Comparison of ENCODE assay signal across 22 cellular contexts in the genomic region with DNA sequence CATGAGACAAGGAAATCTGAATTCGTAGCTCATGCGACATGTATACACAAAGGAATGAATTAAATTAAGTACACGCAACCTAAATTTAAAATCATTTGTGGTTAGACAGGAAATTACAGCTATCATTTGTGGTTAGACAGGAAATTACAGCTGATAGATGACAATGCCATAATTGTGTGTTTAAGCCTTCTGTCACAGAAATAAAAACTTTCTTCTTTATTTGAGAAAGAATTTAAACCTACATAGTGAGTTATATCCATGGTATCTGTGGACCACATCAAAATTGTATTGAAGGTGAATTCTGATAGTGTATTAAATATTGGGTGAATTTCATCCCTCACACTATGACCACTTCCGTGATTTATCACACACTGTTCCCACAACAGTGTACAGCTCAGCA.
DNase-seq lines count a peak whose midpoint lies in the region; ATAC-seq, FAIRE-seq and TF ChIP-seq lines count a peak whose summit lies in the region.
"Had no signal": no experiment of that assay in that cellular context is flagged by ENCODE, and none has a peak within 500 bp of the region (broad histone marks: within the 10 kb centered on the region; RNA-seq: fewer than 3 reads in every experiment).

No MANE protein-coding gene starts in this region.

- H3K9ac ChIP-seq in astrocyte (ENCODE audit: low read length) (no peak overlapping the region), mesenchymal stem cell (ENCODE audit: low read length) (no peak overlapping the region)

- H3K27me3 ChIP-seq in astrocyte (ENCODE audit: insufficient read depth, low read length), result no peaks in the 10 kb centered on the region
- no peaks in the 10 kb centered on the region for H3K27me3 ChIP-seq in mesenchymal stem cell (ENCODE audit: control insufficient read depth in 1 of 2, insufficient read depth in 1 of 2, low read length in 2 of 2)
- H3K27me3 ChIP-seq: heart left ventricle, SJSA1 had no signal

- H2BK12ac ChIP-seq in mesenchymal stem cell (ENCODE audit: low read length in 2 of 2), result no peak overlapping the region

- peaks cover 10% of the 10 kb centered on the region for H3K9me3 Mint-ChIP-seq in astrocyte (ENCODE audit: unreplicated experiment)
- H3K9me3 Mint-ChIP-seq in activated CD8-positive, alpha-beta memory T cell treated with anti-CD3 and anti-CD28 coated beads, Interleukin-2, amount 10 ng/mL, durations not matched to agents 7 days and 5 days (ENCODE audit: low read depth), result no peaks in the 10 kb centered on the region
- H3K9me3 Mint-ChIP-seq: stimulated activated naive CD8-positive, alpha-beta T cell treated with anti-CD3 and anti-CD28 coated beads, Interleukin-15, Interleukin-2, amounts not matched to agents 100 ng/mL and 50 ng/mL, for 24 hours had no signal

- H2BK5ac ChIP-seq in mesenchymal stem cell (ENCODE audit: low read depth, low read length, poor library complexity, severe bottlenecking), result no peak overlapping the region

- H4K91ac ChIP-seq in mesenchymal stem cell (ENCODE audit: low read length), result no peak overlapping the region

- H3K4me2 ChIP-seq in astrocyte (ENCODE audit: low read length) (peak overlapping the region; percentile 62), mesenchymal stem cell (ENCODE audit: low read length, poor library complexity, severe bottlenecking) (no peak overlapping the region)

- H3K79me2 ChIP-seq in astrocyte (ENCODE audit: insufficient read depth, low read length), result no peaks in the 10 kb centered on the region

- no peak overlapping the region for H2BK15ac ChIP-seq in mesenchymal stem cell (ENCODE audit: low read depth, poor library complexity, severe bottlenecking)

- H3K4me3 ChIP-seq in astrocyte (ENCODE audit: insufficient read depth, low read depth, low read length) (no peak overlapping the region), mesenchymal stem cell (ENCODE audit: insufficient read depth in 1 of 2, low read depth in 1 of 2, low read length in 2 of 2) (no peak overlapping the region)
- H3K4me3 ChIP-seq: HAP-1, heart left ventricle, mucosa of descending colon, SJSA1, skin epidermis had no signal

- H3K14ac ChIP-seq in mesenchymal stem cell (ENCODE audit: low read length in 2 of 2), result no peak overlapping the region

- H3K9me3 ChIP-seq in astrocyte (ENCODE audit: insufficient read depth, low read depth, low read length) (no peaks in the 10 kb centered on the region), mesenchymal stem cell (ENCODE audit: control insufficient read depth, low read length) (peaks cover 15% of the 10 kb centered on the region)
- H3K9me3 ChIP-seq: HAP-1, mucosa of descending colon, SJSA1 had no signal

- H2BK120ac ChIP-seq in mesenchymal stem cell (ENCODE audit: low read depth, low read length), result no peak overlapping the region

- H3K4me3 Mint-ChIP-seq in astrocyte (ENCODE audit: unreplicated experiment), result no peak overlapping the region
- no peak overlapping the region for H3K4me3 Mint-ChIP-seq in activated CD8-positive, alpha-beta memory T cell treated with anti-CD3 and anti-CD28 coated beads, Interleukin-2, amount 10 ng/mL, durations not matched to agents 7 days and 5 days
- H3K4me3 Mint-ChIP-seq: stimulated activated naive CD8-positive, alpha-beta T cell treated with anti-CD3 and anti-CD28 coated beads, Interleukin-15, Interleukin-2, amounts not matched to agents 100 ng/mL and 50 ng/mL, for 24 hours had no signal

- no peak overlapping the region for H4K8ac ChIP-seq in mesenchymal stem cell (ENCODE audit: low read length)

- H2AFZ ChIP-seq in astrocyte (ENCODE audit: low read depth, low read length), result no peak overlapping the region
- H2AFZ ChIP-seq in mesenchymal stem cell (ENCODE audit: low read depth, low read length), result no peak overlapping the region

- CTCF ChIA-PET in activated CD8-positive, alpha-beta memory T cell treated with anti-CD3 and anti-CD28 coated beads, Interleukin-2, amount 10 ng/mL, durations not matched to agents 7 days and 5 days (lab: Charles Lee), result no interaction called here

- no peak overlapping the region for H3K18ac ChIP-seq in mesenchymal stem cell (ENCODE audit: low read depth in 1 of 2, low read length in 2 of 2)

- FAIRE-seq in astrocyte (lab: Jason Lieb, UNC), result peak; percentile 59

- no peak overlapping the region for H3K23ac ChIP-seq in mesenchymal stem cell (ENCODE audit: low read length in 2 of 2)

- H3K36me3 ChIP-seq in astrocyte (ENCODE audit: insufficient read depth, low read length) (no peaks in the 10 kb centered on the region), mesenchymal stem cell (ENCODE audit: control insufficient read depth in 1 of 2, insufficient read depth in 2 of 2, low read depth in 1 of 2, low read length in 2 of 2) (no peaks in the 10 kb centered on the region)
- H3K36me3 ChIP-seq: HAP-1, heart left ventricle, SJSA1 had no signal

- H3K27ac ChIP-seq in astrocyte (ENCODE audit: low read depth, low read length), result no peak overlapping the region
- H3K27ac ChIP-seq in mesenchymal stem cell (ENCODE audit: low read length, poor library complexity, severe bottlenecking), result no peak overlapping the region
- H3K27ac ChIP-seq: heart left ventricle, SJSA1, skin epidermis had no signal

- peaks cover 9% of the 10 kb centered on the region for H3K4me1 Mint-ChIP-seq in astrocyte (ENCODE audit: low read depth, unreplicated experiment)
- no peaks in the 10 kb centered on the region for H3K4me1 Mint-ChIP-seq in activated CD8-positive, alpha-beta memory T cell treated with anti-CD3 and anti-CD28 coated beads, Interleukin-2, amount 10 ng/mL, durations not matched to agents 7 days and 5 days

- no peak overlapping the region for H3K4ac ChIP-seq in mesenchymal stem cell (ENCODE audit: low read depth in 1 of 2, low read length in 2 of 2)

- H3K36me3 Mint-ChIP-seq in astrocyte (ENCODE audit: low read depth, unreplicated experiment), result no peaks in the 10 kb centered on the region
- no peaks in the 10 kb centered on the region for H3K36me3 Mint-ChIP-seq in activated CD8-positive, alpha-beta memory T cell treated with anti-CD3 and anti-CD28 coated beads, Interleukin-2, amount 10 ng/mL, durations not matched to agents 7 days and 5 days

- DNase-seq in H4 (ENCODE audit: low spot score) (peak; percentile 39), NAMALWA (ENCODE audit: low spot score) (peak; percentile 16), astrocyte (ENCODE audit: low read depth) (peak; percentile 73), mesenchymal stem cell (peak; percentile 32), HPDE6-E6E7 (ENCODE audit: extremely low spot score) (no peak)
- no peak for DNase-seq in activated CD8-positive, alpha-beta memory T cell treated with anti-CD3 and anti-CD28 coated beads, Interleukin-2, amount 10 ng/mL, durations not matched to agents 7 days and 5 days
- no peak for DNase-seq in central memory CD4-positive, alpha-beta T cell
- DNase-seq: DMS 273 treated with DMSO at 0.1 percent for 48 hours; effector CD4-positive, alpha-beta T cell; GF-D8; heart left ventricle; left ventricle myocardium superior; mucosa of descending colon; NCI-H1092 treated with DMSO at 0.1 percent for 48 hours; NCI-H524; stimulated activated CD4-positive, alpha-beta T cell treated with anti-CD3 and anti-CD28 coated beads, Interleukin-2, amount 100 ng/mL, for 48 hours; T-helper 9 cell; trophoblast cell had no signal

- H4K20me1 ChIP-seq in astrocyte (ENCODE audit: insufficient read depth, low read length), result no peaks in the 10 kb centered on the region

- no CpG with 5 or more reads among the region's 4 CpGs for WGBS in mesenchymal stem cell

- H3K27ac Mint-ChIP-seq in astrocyte (ENCODE audit: unreplicated experiment), result peak overlapping the region; percentile 78
- H3K27ac Mint-ChIP-seq in activated CD8-positive, alpha-beta memory T cell treated with anti-CD3 and anti-CD28 coated beads, Interleukin-2, amount 10 ng/mL, durations not matched to agents 7 days and 5 days, result no peak overlapping the region
- H3K27ac Mint-ChIP-seq: stimulated activated naive CD8-positive, alpha-beta T cell treated with anti-CD3 and anti-CD28 coated beads, Interleukin-15, Interleukin-2, amounts not matched to agents 100 ng/mL and 50 ng/mL, for 24 hours had no signal

- no peaks in the 10 kb centered on the region for H3K79me1 ChIP-seq in mesenchymal stem cell (replicated peaks; ENCODE audit: low read length, poor library complexity, severe bottlenecking)

- TF ChIP-seq CTCF in astrocyte (IDR thresholded peaks at IDR 0.05; ENCODE audit: insufficient read depth, low read depth, low read length), result no peak

- ATAC-seq in activated CD8-positive, alpha-beta memory T cell treated with anti-CD3 and anti-CD28 coated beads, Interleukin-2, amount 10 ng/mL, durations not matched to agents 7 days and 5 days, result no peak
- ATAC-seq: heart left ventricle, left ventricle myocardium superior, mucosa of descending colon had no signal

- no peaks in the 10 kb centered on the region for H3K27me3 Mint-ChIP-seq in astrocyte (ENCODE audit: low read depth, unreplicated experiment)
- no peaks in the 10 kb centered on the region for H3K27me3 Mint-ChIP-seq in activated CD8-positive, alpha-beta memory T cell treated with anti-CD3 and anti-CD28 coated beads, Interleukin-2, amount 10 ng/mL, durations not matched to agents 7 days and 5 days
- H3K27me3 Mint-ChIP-seq: stimulated activated naive CD8-positive, alpha-beta T cell treated with anti-CD3 and anti-CD28 coated beads, Interleukin-15, Interleukin-2, amounts not matched to agents 100 ng/mL and 50 ng/mL, for 24 hours had no signal

- H3K4me1 ChIP-seq in astrocyte (ENCODE audit: insufficient read depth, low read length), result peaks cover 6% of the 10 kb centered on the region
- no peaks in the 10 kb centered on the region for H3K4me1 ChIP-seq in mesenchymal stem cell (ENCODE audit: control insufficient read depth, insufficient read depth, low read depth, low read length)
- H3K4me1 ChIP-seq: HAP-1, SJSA1 had no signal

- no peak overlapping the region for H2AK5ac ChIP-seq in mesenchymal stem cell (ENCODE audit: low read length, severe bottlenecking)

Comparison
In these comparisons a context has a peak if more than half of its experiments do, and no peak if none do; other contexts are left out.
1. DNase-seq: peak in H4 (single experiment), NAMALWA (single experiment), astrocyte (single experiment) and mesenchymal stem cell (single experiment); none in HPDE6-E6E7 (single experiment), activated CD8-positive, alpha-beta memory T cell treated with anti-CD3 and anti-CD28 coated beads, Interleukin-2, amount 10 ng/mL, durations not matched to agents 7 days and 5 days (single experiment) and central memory CD4-positive, alpha-beta T cell (single experiment).